Comparison of ENCODE assay signal across 12 cellular contexts in the genomic region with DNA sequence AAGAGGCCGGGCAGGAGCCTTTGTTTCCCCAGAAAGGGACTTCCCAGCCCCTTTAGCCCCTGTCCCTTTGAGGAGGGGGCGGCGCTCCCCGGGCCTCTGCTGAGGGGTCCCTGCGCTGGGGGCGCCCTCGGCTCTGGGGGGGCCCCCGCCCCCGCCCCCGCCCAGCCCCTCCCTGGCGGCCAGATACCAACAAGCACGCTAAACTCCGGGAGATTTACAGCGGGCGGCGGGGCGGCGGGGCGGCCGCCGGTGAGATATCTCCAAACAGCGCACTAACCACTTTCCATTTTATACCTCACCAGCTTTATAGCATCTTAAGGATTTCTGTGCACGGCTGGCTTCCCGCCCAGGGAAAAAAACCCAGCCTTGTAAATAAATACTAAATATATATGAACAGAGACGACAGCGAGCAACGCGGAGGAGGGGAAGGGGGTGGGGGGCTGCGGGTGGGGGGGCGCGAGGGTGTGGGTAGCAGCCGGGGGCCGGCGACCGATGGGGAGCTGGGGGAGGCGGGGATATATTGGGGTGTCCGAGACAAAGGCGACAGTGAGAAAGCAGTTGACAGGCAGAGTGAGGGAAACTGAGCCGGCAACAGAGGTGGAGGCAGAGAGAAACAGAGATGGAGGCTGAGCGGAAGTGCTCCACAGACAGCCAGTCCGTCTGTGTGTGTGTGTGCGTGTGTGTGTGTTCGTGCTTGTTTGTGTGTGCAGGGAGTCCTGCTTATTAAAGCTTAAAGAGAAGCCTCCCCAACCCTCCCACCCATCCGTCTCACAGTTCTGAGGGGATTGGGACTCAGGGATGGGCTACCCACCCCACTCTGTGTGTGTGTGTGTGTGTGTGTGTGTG.
DNase-seq lines count a peak whose midpoint lies in the region; ATAC-seq, FAIRE-seq and TF ChIP-seq lines count a peak whose summit lies in the region.
"Had no signal": no experiment of that assay in that cellular context is flagged by ENCODE, and none has a peak within 500 bp of the region (broad histone marks: within the 10 kb centered on the region; RNA-seq: fewer than 3 reads in every experiment).

No MANE protein-coding gene starts in this region.

- TF ChIP-seq CTCF in natural killer cell (IDR thresholded peaks at IDR 0.05) = no peak
- TF ChIP-seq CTCF in left ventricle myocardium inferior (IDR thresholded peaks at IDR 0.05; ENCODE audit: borderline replicate concordance) = no peak

- peaks cover 13% of the 10 kb centered on the region for H3K27me3 ChIP-seq in CD4-positive, alpha-beta memory T cell (ENCODE audit: insufficient read depth, low read length)
- H3K27me3 ChIP-seq in left ventricle myocardium inferior (ENCODE audit: low read depth) = peaks cover 100% of the 10 kb centered on the region

- no peak overlapping the region for H3K27ac ChIP-seq in CD4-positive, alpha-beta memory T cell (ENCODE audit: low read depth, low read length)
- no peak overlapping the region for H3K27ac ChIP-seq in left ventricle myocardium inferior (replicated peaks)
- H3K27ac ChIP-seq: adrenal gland, SK-N-MC, thoracic aorta had no signal

- POLR2A ChIA-PET in CD4-positive, alpha-beta memory T cell (lab: Charles Lee; ENCODE audit: partially characterized antibody) = no interaction called here

- no peaks in the 10 kb centered on the region for H3K4me1 ChIP-seq in CD4-positive, alpha-beta memory T cell (ENCODE audit: insufficient read depth, low read length)
- H3K4me1 ChIP-seq in left ventricle myocardium inferior = no peaks in the 10 kb centered on the region
- H3K4me1 ChIP-seq: adrenal gland, Caco-2 had no signal

- CTCF ChIA-PET in CD4-positive, alpha-beta memory T cell (lab: Charles Lee; ENCODE audit: partially characterized antibody) = no interaction called here

- no peaks in the 10 kb centered on the region for H3K36me3 ChIP-seq in CD4-positive, alpha-beta memory T cell (ENCODE audit: insufficient read depth, low read length)
- no peaks in the 10 kb centered on the region for H3K36me3 ChIP-seq in left ventricle myocardium inferior
- H3K36me3 ChIP-seq: adrenal gland, thoracic aorta had no signal

- no peak overlapping the region for H3K4me3 ChIP-seq in CD4-positive, alpha-beta memory T cell (ENCODE audit: low read length in 2 of 2)
- H3K4me3 ChIP-seq in left ventricle myocardium inferior = no peak overlapping the region
- H3K4me3 ChIP-seq: adrenal gland, SK-N-MC, thoracic aorta had no signal

- no peak for FAIRE-seq in urothelium cell line (lab: Jason Lieb, UNC)

- no peak overlapping the region for H3K27ac Mint-ChIP-seq in CD4-positive, alpha-beta memory T cell
- no peak overlapping the region for H3K27ac Mint-ChIP-seq in natural killer cell

- H3K9me3 ChIP-seq in CD4-positive, alpha-beta memory T cell (ENCODE audit: control insufficient read depth in 1 of 2, low read length in 2 of 2) = no peaks in the 10 kb centered on the region
- H3K9me3 ChIP-seq in left ventricle myocardium inferior (replicated peaks) = no peaks in the 10 kb centered on the region
- H3K9me3 ChIP-seq: adrenal gland, Caco-2, thoracic aorta had no signal

- H3K9me3 Mint-ChIP-seq in CD4-positive, alpha-beta memory T cell = no peaks in the 10 kb centered on the region
- H3K9me3 Mint-ChIP-seq in natural killer cell = no peaks in the 10 kb centered on the region

- intact Hi-C loops in CD4-positive, alpha-beta memory T cell (cut with micrococcal nuclease) = no loop called here
- intact Hi-C loops in natural killer cell (cut with micrococcal nuclease) = no loop called here
- intact Hi-C loops in left ventricle myocardium inferior (cut with micrococcal nuclease) = no loop called here

- H3K4me1 Mint-ChIP-seq in CD4-positive, alpha-beta memory T cell = peaks cover 0 to 6% (median 5%) of the 10 kb centered on the region in 4 donors
- H3K4me1 Mint-ChIP-seq in natural killer cell = no peaks in the 10 kb centered on the region

- H3K27me3 Mint-ChIP-seq in CD4-positive, alpha-beta memory T cell = peaks cover 40 to 74% of the 10 kb centered on the region in 2 donors
- H3K27me3 Mint-ChIP-seq in natural killer cell (ENCODE audit: low read depth in 2 of 2) = peaks cover 41 to 75% of the 10 kb centered on the region in 2 donors

- DNase-seq in CD4-positive, alpha-beta memory T cell = peak; percentile 41 to 56 (median 48)
- DNase-seq in NCI-H69 (lab: John Stamatoyannopoulos, UW) (peak; percentile 3), natural killer cell (no peak), left ventricle myocardium inferior (no peak), amniotic stem cell (lab: John Stamatoyannopoulos, UW) (no peak), urothelium cell line (ENCODE audit: low spot score) (no peak)
- peak; percentile 29 for DNase-seq in activated effector memory CD4-positive, alpha-beta T cell treated with Interleukin-2 at 50 U/mL for 16 hours
- DNase-seq: adrenal gland, Caco-2 had no signal

- H3K4me3 Mint-ChIP-seq in CD4-positive, alpha-beta memory T cell = peak overlapping the region; percentile 62 to 84 (median 78)
- peak overlapping the region; percentile 76 for H3K4me3 Mint-ChIP-seq in natural killer cell

- peak in 2 of 3 donors; percentile 41 to 63 for ATAC-seq in natural killer cell
- ATAC-seq in GM19452 (IDR thresholded peaks at IDR 0.05; ENCODE audit: unreplicated experiment) = no peak

- no peaks in the 10 kb centered on the region for H3K36me3 Mint-ChIP-seq in CD4-positive, alpha-beta memory T cell
- H3K36me3 Mint-ChIP-seq in natural killer cell = no peaks in the 10 kb centered on the region

Comparison
In these comparisons a context has a peak if more than half of its experiments do, and no peak if none do; other contexts are left out.
1. DNase-seq: peak in CD4-positive, alpha-beta memory T cell (5 of 5), NCI-H69 (single experiment) and activated effector memory CD4-positive, alpha-beta T cell treated with Interleukin-2 at 50 U/mL for 16 hours (single experiment); none in natural killer cell (single experiment), left ventricle myocardium inferior (single experiment), amniotic stem cell (single experiment) and urothelium cell line (single experiment).